Comparison of ENCODE assay signal across 1 cellular context in genomic region chr22:38005943-38006342, GRCh38.
TF ChIP-seq lines count a peak whose summit lies in the region.

No MANE protein-coding gene starts in this region.

TF ChIP-seq in HepG2, 621 proteins besides CTCF, POLR2A, EP300 and RAD21:
- peak; percentile 63 for TF ChIP-seq ZNF121 (CRISPR knock-in tag; IDR thresholded peaks at IDR 0.05)
- TF ChIP-seq ESRRA (CRISPR knock-in tag; IDR thresholded peaks at IDR 0.05; ENCODE audit: low read depth) = no peak
